In genomic region chr12:55965941-55966407, GRCh38 we compare ENCODE assay signal across 1 cellular context.
TF ChIP-seq lines count a peak whose summit lies in the region.

Gene PMEL, minus strand, starts transcription at chr12:55966042. Its CDS starts 31 bp downstream, at chr12:55966011.

TF ChIP-seq in WTC11, 78 proteins besides CTCF, POLR2A, EP300 and RAD21 (continued from another document):
- TF ChIP-seq, protein P1, sequence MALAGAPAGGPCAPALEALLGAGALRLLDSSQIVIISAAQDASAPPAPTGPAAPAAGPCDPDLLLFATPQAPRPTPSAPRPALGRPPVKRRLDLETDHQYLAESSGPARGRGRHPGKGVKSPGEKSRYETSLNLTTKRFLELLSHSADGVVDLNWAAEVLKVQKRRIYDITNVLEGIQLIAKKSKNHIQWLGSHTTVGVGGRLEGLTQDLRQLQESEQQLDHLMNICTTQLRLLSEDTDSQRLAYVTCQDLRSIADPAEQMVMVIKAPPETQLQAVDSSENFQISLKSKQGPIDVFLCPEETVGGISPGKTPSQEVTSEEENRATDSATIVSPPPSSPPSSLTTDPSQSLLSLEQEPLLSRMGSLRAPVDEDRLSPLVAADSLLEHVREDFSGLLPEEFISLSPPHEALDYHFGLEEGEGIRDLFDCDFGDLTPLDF (CRISPR knock-in tag; IDR thresholded peaks at IDR 0.05), result no peak
- TF ChIP-seq, protein P2, sequence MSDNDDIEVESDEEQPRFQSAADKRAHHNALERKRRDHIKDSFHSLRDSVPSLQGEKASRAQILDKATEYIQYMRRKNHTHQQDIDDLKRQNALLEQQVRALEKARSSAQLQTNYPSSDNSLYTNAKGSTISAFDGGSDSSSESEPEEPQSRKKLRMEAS (CRISPR knock-in tag; IDR thresholded peaks at IDR 0.05), result no peak
- TF ChIP-seq SP1 (CRISPR knock-in tag; conservative IDR thresholded peaks at IDR 0.05) (no peak), ZNF317 (CRISPR knock-in tag; IDR thresholded peaks at IDR 0.05; ENCODE audit: borderline replicate concordance, low read depth) (no peak), CREB1 (CRISPR knock-in tag; IDR thresholded peaks at IDR 0.05) (no peak), NR1H2 (CRISPR knock-in tag; IDR thresholded peaks at IDR 0.05) (no peak), NR2C2 (CRISPR knock-in tag; IDR thresholded peaks at IDR 0.05) (no peak), E2F5 (CRISPR knock-in tag; IDR thresholded peaks at IDR 0.05) (no peak), ZNF121 (CRISPR knock-in tag; IDR thresholded peaks at IDR 0.05) (no peak)
- TF ChIP-seq, protein P3, sequence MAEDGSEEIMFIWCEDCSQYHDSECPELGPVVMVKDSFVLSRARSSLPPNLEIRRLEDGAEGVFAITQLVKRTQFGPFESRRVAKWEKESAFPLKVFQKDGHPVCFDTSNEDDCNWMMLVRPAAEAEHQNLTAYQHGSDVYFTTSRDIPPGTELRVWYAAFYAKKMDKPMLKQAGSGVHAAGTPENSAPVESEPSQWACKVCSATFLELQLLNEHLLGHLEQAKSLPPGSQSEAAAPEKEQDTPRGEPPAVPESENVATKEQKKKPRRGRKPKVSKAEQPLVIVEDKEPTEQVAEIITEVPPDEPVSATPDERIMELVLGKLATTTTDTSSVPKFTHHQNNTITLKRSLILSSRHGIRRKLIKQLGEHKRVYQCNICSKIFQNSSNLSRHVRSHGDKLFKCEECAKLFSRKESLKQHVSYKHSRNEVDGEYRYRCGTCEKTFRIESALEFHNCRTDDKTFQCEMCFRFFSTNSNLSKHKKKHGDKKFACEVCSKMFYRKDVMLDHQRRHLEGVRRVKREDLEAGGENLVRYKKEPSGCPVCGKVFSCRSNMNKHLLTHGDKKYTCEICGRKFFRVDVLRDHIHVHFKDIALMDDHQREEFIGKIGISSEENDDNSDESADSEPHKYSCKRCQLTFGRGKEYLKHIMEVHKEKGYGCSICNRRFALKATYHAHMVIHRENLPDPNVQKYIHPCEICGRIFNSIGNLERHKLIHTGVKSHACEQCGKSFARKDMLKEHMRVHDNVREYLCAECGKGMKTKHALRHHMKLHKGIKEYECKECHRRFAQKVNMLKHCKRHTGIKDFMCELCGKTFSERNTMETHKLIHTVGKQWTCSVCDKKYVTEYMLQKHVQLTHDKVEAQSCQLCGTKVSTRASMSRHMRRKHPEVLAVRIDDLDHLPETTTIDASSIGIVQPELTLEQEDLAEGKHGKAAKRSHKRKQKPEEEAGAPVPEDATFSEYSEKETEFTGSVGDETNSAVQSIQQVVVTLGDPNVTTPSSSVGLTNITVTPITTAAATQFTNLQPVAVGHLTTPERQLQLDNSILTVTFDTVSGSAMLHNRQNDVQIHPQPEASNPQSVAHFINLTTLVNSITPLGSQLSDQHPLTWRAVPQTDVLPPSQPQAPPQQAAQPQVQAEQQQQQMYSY (CRISPR knock-in tag; IDR thresholded peaks at IDR 0.05), result no peak
